Comparison of ENCODE assay signal across 8 cellular contexts in genomic region chr17:48582750-48583069, GRCh38. TPM values are rescaled to one million over a fixed set of nuclear protein-coding genes. Genes with fewer than 3 reads are reported as not detected.
DNase-seq lines count a peak whose midpoint lies in the region; ATAC-seq and TF ChIP-seq lines count a peak whose summit lies in the region.
"Had no signal": no experiment of that assay in that cellular context is flagged by ENCODE, and none has a peak within 500 bp of the region (broad histone marks: within the 10 kb centered on the region; RNA-seq: fewer than 3 reads in every experiment).

No MANE protein-coding gene starts in this region.

- no peak for DNase-seq in activated CD4-positive, alpha-beta T cell treated with anti-CD3 and anti-CD28 coated beads, Interleukin-2, amount 10 ng/mL, durations not matched to agents 24 days and 14 days
- DNase-seq in activated CD4-positive, alpha-beta T cell treated with anti-CD3 and anti-CD28 coated beads for 4 hours: no peak
- DNase-seq in epithelial cell of proximal tubule (ENCODE audit: low read depth) (no peak), inferior parietal cortex (ENCODE audit: extremely low spot score) (no peak)
- no peak for DNase-seq in stimulated activated naive CD8-positive, alpha-beta T cell treated with anti-CD3 and anti-CD28 coated beads, Interleukin-15, amount 100 ng/mL, for 72 hours
- DNase-seq: endodermal cell had no signal

- peaks cover 71% of the 10 kb centered on the region for H3K27me3 Mint-ChIP-seq in activated CD4-positive, alpha-beta T cell treated with anti-CD3 and anti-CD28 coated beads, Interleukin-2, amount 10 ng/mL, durations not matched to agents 24 days and 14 days
- peaks cover 94% of the 10 kb centered on the region for H3K27me3 Mint-ChIP-seq in stimulated activated naive CD8-positive, alpha-beta T cell treated with anti-CD3 and anti-CD28 coated beads, Interleukin-15, amount 100 ng/mL, for 72 hours

- peak overlapping the region; percentile 74 for H3K4me3 ChIP-seq in epithelial cell of proximal tubule (ENCODE audit: low read depth, low read length)

- TF ChIP-seq CTCF in epithelial cell of proximal tubule (conservative IDR thresholded peaks at IDR 0.05; ENCODE audit: low read depth, low read length): no peak

- H3K36me3 Mint-ChIP-seq in activated CD4-positive, alpha-beta T cell treated with anti-CD3 and anti-CD28 coated beads, Interleukin-2, amount 10 ng/mL, durations not matched to agents 24 days and 14 days (ENCODE audit: low read depth): peaks cover 6% of the 10 kb centered on the region

- no peak for ATAC-seq in stimulated activated naive CD8-positive, alpha-beta T cell treated with anti-CD3 and anti-CD28 coated beads, Interleukin-15, amount 100 ng/mL, for 72 hours
- ATAC-seq in GM21423 (IDR thresholded peaks at IDR 0.05; ENCODE audit: unreplicated experiment): no peak

- intact Hi-C loops in activated CD4-positive, alpha-beta T cell treated with anti-CD3 and anti-CD28 coated beads, Interleukin-2, amount 10 ng/mL, durations not matched to agents 24 days and 14 days (cut with micrococcal nuclease): no loop called here

- peak overlapping the region; percentile 43 for H3K27ac Mint-ChIP-seq in activated CD4-positive, alpha-beta T cell treated with anti-CD3 and anti-CD28 coated beads, Interleukin-2, amount 10 ng/mL, durations not matched to agents 24 days and 14 days
- H3K27ac Mint-ChIP-seq in stimulated activated naive CD8-positive, alpha-beta T cell treated with anti-CD3 and anti-CD28 coated beads, Interleukin-15, amount 100 ng/mL, for 72 hours: peak overlapping the region in 1 of 2 donors; percentile 9
- H3K27ac Mint-ChIP-seq: endodermal cell had no signal

- peak overlapping the region; percentile 72 for H3K4me3 Mint-ChIP-seq in activated CD4-positive, alpha-beta T cell treated with anti-CD3 and anti-CD28 coated beads, Interleukin-2, amount 10 ng/mL, durations not matched to agents 24 days and 14 days
- peak overlapping the region; percentile 66 to 77 for H3K4me3 Mint-ChIP-seq in stimulated activated naive CD8-positive, alpha-beta T cell treated with anti-CD3 and anti-CD28 coated beads, Interleukin-15, amount 100 ng/mL, for 72 hours
- H3K4me3 Mint-ChIP-seq: endodermal cell had no signal

- no peaks in the 10 kb centered on the region for H3K9me3 Mint-ChIP-seq in activated CD4-positive, alpha-beta T cell treated with anti-CD3 and anti-CD28 coated beads, Interleukin-2, amount 10 ng/mL, durations not matched to agents 24 days and 14 days
- no peaks in the 10 kb centered on the region for H3K9me3 Mint-ChIP-seq in stimulated activated naive CD8-positive, alpha-beta T cell treated with anti-CD3 and anti-CD28 coated beads, Interleukin-15, amount 100 ng/mL, for 72 hours
- H3K9me3 Mint-ChIP-seq: endodermal cell had no signal

- H3K4me1 Mint-ChIP-seq in activated CD4-positive, alpha-beta T cell treated with anti-CD3 and anti-CD28 coated beads, Interleukin-2, amount 10 ng/mL, durations not matched to agents 24 days and 14 days: peaks cover 73% of the 10 kb centered on the region
- H3K4me1 Mint-ChIP-seq in stimulated activated naive CD8-positive, alpha-beta T cell treated with anti-CD3 and anti-CD28 coated beads, Interleukin-15, amount 100 ng/mL, for 72 hours: peaks cover 76% of the 10 kb centered on the region

RNA-seq across cellular contexts. Expression of gene HOXB4, which starts 4.6 kb away (rescaled TPM):
- 3.1 and 3.6 TPM in 2 replicates for total RNA-seq in activated CD4-positive, alpha-beta T cell treated with anti-CD3 and anti-CD28 coated beads, Interleukin-2, amount 10 ng/mL, durations not matched to agents 24 days and 14 days
- 4.3 and 5.7 TPM in 2 replicates for total RNA-seq in epithelial cell of proximal tubule
- total RNA-seq: endodermal cell had no signal

RNA-seq across cellular contexts. Expression of gene HOXB3, which starts 7.3 kb away (rescaled TPM):
- 3.6 and 3.7 TPM in 2 replicates for total RNA-seq in activated CD4-positive, alpha-beta T cell treated with anti-CD3 and anti-CD28 coated beads, Interleukin-2, amount 10 ng/mL, durations not matched to agents 24 days and 14 days
- total RNA-seq in epithelial cell of proximal tubule: 22.6 and 49.9 TPM in 2 replicates
- total RNA-seq: endodermal cell had no signal

RNA-seq across cellular contexts. Expression of gene HOXB5, which starts 10.9 kb away (rescaled TPM):
- total RNA-seq in activated CD4-positive, alpha-beta T cell treated with anti-CD3 and anti-CD28 coated beads, Interleukin-2, amount 10 ng/mL, durations not matched to agents 24 days and 14 days: not detected in 2 replicates
- 2.8 and 5.5 TPM in 2 replicates for total RNA-seq in epithelial cell of proximal tubule
- total RNA-seq: endodermal cell, H7 had no signal

RNA-seq across cellular contexts. Expression of gene HOXB6, which starts 22.1 kb away (rescaled TPM):
- 0.33 and 0.36 TPM in 2 replicates for total RNA-seq in activated CD4-positive, alpha-beta T cell treated with anti-CD3 and anti-CD28 coated beads, Interleukin-2, amount 10 ng/mL, durations not matched to agents 24 days and 14 days
- 42.9 and 55.6 TPM in 2 replicates for total RNA-seq in epithelial cell of proximal tubule
- total RNA-seq: endodermal cell, H7 had no signal

RNA-seq across cellular contexts. Expression of gene HOXB7, which starts 28.1 kb away (rescaled TPM):
- 0.30 and 0.36 TPM in 2 replicates for total RNA-seq in activated CD4-positive, alpha-beta T cell treated with anti-CD3 and anti-CD28 coated beads, Interleukin-2, amount 10 ng/mL, durations not matched to agents 24 days and 14 days
- 24.9 and 26.0 TPM in 2 replicates for total RNA-seq in epithelial cell of proximal tubule
- total RNA-seq: endodermal cell had no signal
